In the genomic region with DNA sequence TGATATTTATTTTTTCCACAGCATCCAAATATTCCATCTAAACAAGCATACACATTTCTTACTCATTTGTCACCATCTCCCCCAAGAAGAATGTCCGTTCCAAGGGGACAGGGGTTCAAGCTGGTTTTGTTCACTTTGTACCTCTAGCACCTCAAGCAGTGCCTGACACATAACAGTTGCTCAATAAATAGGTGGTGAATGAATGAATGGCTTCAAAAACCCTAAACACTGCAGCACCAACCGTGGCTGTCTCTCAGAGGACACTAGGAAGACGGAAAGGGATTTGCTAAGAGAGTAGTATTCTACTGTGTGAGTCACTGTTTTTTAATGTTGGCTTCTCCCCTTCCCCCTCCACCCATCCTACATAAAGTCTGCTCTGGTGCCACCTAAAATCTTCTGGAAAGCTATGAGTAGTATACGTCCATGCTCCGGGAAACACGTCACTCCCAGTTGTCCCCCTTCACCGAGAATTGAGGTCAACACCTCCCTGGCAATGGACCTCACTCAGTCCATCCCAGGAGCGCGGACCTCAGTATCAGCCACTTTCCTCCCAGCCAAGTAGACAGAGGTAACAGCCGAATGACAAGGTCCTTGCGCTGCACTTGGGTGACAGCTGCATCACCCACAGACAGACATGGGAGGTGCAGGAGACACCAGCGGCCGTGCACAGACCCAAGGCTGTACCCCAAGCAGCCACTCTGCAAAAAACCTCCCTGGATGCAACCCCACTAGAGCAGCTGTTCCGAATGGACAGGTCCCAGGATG, we compare ENCODE assay signal across 1 cellular context.
TF ChIP-seq lines count a peak whose summit lies in the region.

No MANE protein-coding gene starts in this region.

TF ChIP-seq in endothelial cell of umbilical vein, 7 proteins besides CTCF, POLR2A, EP300 and RAD21 (continued from another document):
- no peak for TF ChIP-seq JUN (IDR thresholded peaks at IDR 0.05; ENCODE audit: borderline replicate concordance, insufficient read depth, insufficient read length, low read depth)
- no peak for TF ChIP-seq EZH2 (IDR thresholded peaks at IDR 0.05; ENCODE audit: borderline replicate concordance, low read depth, low read length, severe bottlenecking)
- TF ChIP-seq FOS (IDR thresholded peaks at IDR 0.05; ENCODE audit: borderline replicate concordance, insufficient read depth, low read length): no peak
- TF ChIP-seq POLR2AphosphoS5 (IDR thresholded peaks at IDR 0.05; ENCODE audit: insufficient read depth, low read depth, low read length): no peak
